ENCODE assay signal across 8 cellular contexts in the genomic region with DNA sequence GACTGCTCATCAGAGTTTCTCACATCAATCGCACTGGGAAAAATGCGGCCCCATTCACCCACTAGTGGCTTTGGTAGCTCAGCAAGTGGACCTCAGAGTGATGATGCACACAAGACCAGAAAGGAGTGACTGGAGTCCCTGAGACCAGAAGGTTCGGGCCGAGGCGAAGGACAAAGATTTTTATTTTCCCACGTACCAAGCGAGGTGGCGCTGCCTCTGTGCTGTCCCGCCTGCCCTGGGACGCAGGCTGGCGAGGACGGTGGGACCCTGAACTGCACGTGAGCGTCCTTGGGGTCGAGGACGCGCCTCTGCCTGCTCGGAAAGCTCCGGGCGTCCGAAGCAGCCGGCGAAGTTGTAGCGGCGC. TPM values are rescaled to one million over a fixed set of nuclear protein-coding genes. Genes with fewer than 3 reads are reported as not detected.
A peak's percentile ranks its signal among the peaks of the same experiment; 100 is the strongest.
DNase-seq lines count a peak whose midpoint lies in the region; ATAC-seq and TF ChIP-seq lines count a peak whose summit lies in the region.
"Not testable (repeated sequence)": the region's sequence is repeated elsewhere in the genome, so short reads cannot be mapped to it uniquely, and the experiment has no call there.

No MANE protein-coding gene starts in this region.

- not testable (repeated sequence) for H3K9me3 ChIP-seq in esophagus (ENCODE audit: control insufficient read depth in 2 of 2, insufficient read depth in 1 of 2, low read depth in 1 of 2, low read length in 1 of 2)

- H3K27me3 Mint-ChIP-seq in CD14-positive monocyte (ENCODE audit: low read depth in 3 of 3); activated T-helper 17 cell treated with anti-CD3 and anti-CD28 coated beads, Interleukin-2, amount 50 U/mL, for 72 hours: not testable (repeated sequence)

- H3K4me3 ChIP-seq in NB4 (ENCODE audit: low read depth, low read length) (peak overlapping the region; percentile 87), esophagus (ENCODE audit: low read depth in 1 of 2, low read length in 2 of 2) (peak overlapping the region; percentile 74 to 82)

- not testable (repeated sequence) for TF ChIP-seq POLR2A in NB4 (IDR thresholded peaks at IDR 0.05; ENCODE audit: extremely low read depth, insufficient read length)

- not testable (repeated sequence) for H3K27me3 ChIP-seq in esophagus (ENCODE audit: control insufficient read depth in 1 of 2, insufficient read depth in 2 of 2, low read length in 2 of 2)

- ATAC-seq in GM19395 (IDR thresholded peaks at IDR 0.05; ENCODE audit: unreplicated experiment): peak; percentile 47
- peak; percentile 33 for ATAC-seq in HG02938 (IDR thresholded peaks at IDR 0.05; ENCODE audit: unreplicated experiment)
- ATAC-seq in activated T-helper 17 cell treated with anti-CD3 and anti-CD28 coated beads, Interleukin-2, amount 50 U/mL, for 72 hours (replicated peaks): peak; percentile 47

- H3K4me1 ChIP-seq in esophagus (ENCODE audit: control insufficient read depth in 2 of 2, insufficient read depth in 2 of 2, low read length in 1 of 2): not testable (repeated sequence)

- intact Hi-C loops in CD14-positive monocyte (cut with micrococcal nuclease): loop anchor here in 1 of 2 donors (5.0 kb wide), 1 partner anchor 61 kb away; a partner anchor contains a TSS

- not testable (repeated sequence) for H3K27ac ChIP-seq in esophagus (ENCODE audit: low read depth in 2 of 2, low read length in 1 of 2)

- peaks cover 33% of the 10 kb centered on the region for H3K4me1 Mint-ChIP-seq in CD14-positive monocyte
- H3K4me1 Mint-ChIP-seq in activated T-helper 17 cell treated with anti-CD3 and anti-CD28 coated beads, Interleukin-2, amount 50 U/mL, for 72 hours: peaks cover 20% of the 10 kb centered on the region

- not testable (repeated sequence) for H3K36me3 Mint-ChIP-seq in CD14-positive monocyte
- H3K36me3 Mint-ChIP-seq in activated T-helper 17 cell treated with anti-CD3 and anti-CD28 coated beads, Interleukin-2, amount 50 U/mL, for 72 hours (ENCODE audit: low read depth): peaks cover 26% of the 10 kb centered on the region

- not testable (repeated sequence) for H3K9me3 Mint-ChIP-seq in CD14-positive monocyte; activated T-helper 17 cell treated with anti-CD3 and anti-CD28 coated beads, Interleukin-2, amount 50 U/mL, for 72 hours

- peak overlapping the region in 6 of 7 donors; percentile 45 to 97 (median 84) for H3K27ac Mint-ChIP-seq in CD14-positive monocyte
- H3K27ac Mint-ChIP-seq in activated T-helper 17 cell treated with anti-CD3 and anti-CD28 coated beads, Interleukin-2, amount 50 U/mL, for 72 hours: peak overlapping the region; percentile 95

- DNase-seq in CD14-positive monocyte (ENCODE audit: low spot score): not testable (repeated sequence)
- DNase-seq in NB4 (ENCODE audit: low read depth): peak; percentile 27
- DNase-seq in lung microvascular endothelial cell (ENCODE audit: low read depth in 2 of 2): peak; percentile 22 to 42
- DNase-seq in stimulated activated CD8-positive, alpha-beta memory T cell treated with anti-CD3 and anti-CD28 coated beads, Interleukin-4, amount 100 ng/mL, for 24 hours (ENCODE audit: low read depth): peak; percentile 2

- not testable (repeated sequence) for H3K36me3 ChIP-seq in esophagus (ENCODE audit: control insufficient read depth in 2 of 2, insufficient read depth in 2 of 2, low read length in 1 of 2)

- TF ChIP-seq CTCF in CD14-positive monocyte (IDR thresholded peaks at IDR 0.05); NB4 (IDR thresholded peaks at IDR 0.05; ENCODE audit: low read depth, low read length): not testable (repeated sequence)

- 0% methylated on average over 23 to 25 of the region's 25 CpGs for WGBS in esophagus, 2 donors

- H3K4me3 Mint-ChIP-seq in CD14-positive monocyte: peak overlapping the region; percentile 98 to 99
- H3K4me3 Mint-ChIP-seq in activated T-helper 17 cell treated with anti-CD3 and anti-CD28 coated beads, Interleukin-2, amount 50 U/mL, for 72 hours: peak overlapping the region; percentile 96

RNA-seq across cellular contexts. Expression of a gene that starts 0.6 kb away (rescaled TPM):
- polyA plus RNA-seq in CD14-positive monocyte (10 to 100 TPM; 71.2 to 72.1 TPM), esophagus (10 to 100 TPM; 56.7 to 62.1 TPM)
- 10 to 100 TPM; 32.0 to 86.0 TPM for total RNA-seq in activated T-helper 17 cell treated with anti-CD3 and anti-CD28 coated beads, Interleukin-2, amount 50 U/mL, for 72 hours
- 52.4 and 56.0 TPM in 2 replicates for total RNA-seq in lung microvascular endothelial cell

RNA-seq across cellular contexts. Expression of a gene that starts 58.7 kb away (rescaled TPM):
- polyA plus RNA-seq in CD14-positive monocyte (100 to 1,000 TPM; 784 to 853 TPM), esophagus (10 to 100 TPM; 34.7 to 64.7 TPM)
- 100 to 1,000 TPM in 1 of 2 donors, 10 to 100 TPM in 1; 74.0 to 114 TPM for total RNA-seq in activated T-helper 17 cell treated with anti-CD3 and anti-CD28 coated beads, Interleukin-2, amount 50 U/mL, for 72 hours
- 138 and 166 TPM in 2 replicates for total RNA-seq in lung microvascular endothelial cell
